In genomic region chr2:20365249-20365817, GRCh38 we compare ENCODE assay signal across 9 cellular contexts. TPM values are rescaled to one million over a fixed set of nuclear protein-coding genes. Genes with fewer than 3 reads are reported as not detected.
A peak's percentile ranks its signal among the peaks of the same experiment; 100 is the strongest.
DNase-seq lines count a peak whose midpoint lies in the region; ATAC-seq and TF ChIP-seq lines count a peak whose summit lies in the region.
"Had no signal": no experiment of that assay in that cellular context is flagged by ENCODE, and none has a peak within 500 bp of the region (broad histone marks: within the 10 kb centered on the region; RNA-seq: fewer than 3 reads in every experiment).

No MANE protein-coding gene starts in this region.

- H3K4me1 ChIP-seq in neural progenitor cell, result no peaks in the 10 kb centered on the region
- peaks cover 0 to 11% (median 3%) of the 10 kb centered on the region in 6 donors for H3K4me1 ChIP-seq in spleen

- peak overlapping the region; percentile 9 for H3K4me3 Mint-ChIP-seq in activated T-helper 2 cell treated with anti-CD3 and anti-CD28 coated beads, Interferon-gamma antibody, Interleukin-2, Interleukin-4, amounts not matched to agents 10 μg/mL and 5 μg/mL and 100 μg/mL, durations not matched to agents 14 hours and 24 hours and 36 hours (ENCODE audit: low read depth)
- peak overlapping the region in 1 of 2 donors; percentile 46 for H3K4me3 Mint-ChIP-seq in stimulated activated naive CD8-positive, alpha-beta T cell treated with anti-CD3 and anti-CD28 coated beads, Interleukin-15, amount 100 ng/mL, for 72 hours
- H3K4me3 Mint-ChIP-seq in neural progenitor cell, result no peak overlapping the region
- H3K4me3 Mint-ChIP-seq: neural crest cell had no signal

- H2AFZ ChIP-seq in neural progenitor cell (replicated peaks), result no peak overlapping the region

- TF ChIP-seq POLR2A in spleen (IDR thresholded peaks at IDR 0.05), result no peak

- H3K27ac ChIP-seq in neural progenitor cell (no peak overlapping the region), spleen (peak overlapping the region in 1 of 8 donors; percentile 5)

- no peaks in the 10 kb centered on the region for H3K36me3 ChIP-seq in neural progenitor cell
- H3K36me3 ChIP-seq in spleen, result no peaks in the 10 kb centered on the region

- 66 to 78% (median 71%) methylated on average over 7 of the region's 7 CpGs for WGBS in spleen, 5 donors

- no peaks in the 10 kb centered on the region for H3F3A ChIP-seq in neural progenitor cell (ENCODE audit: low read depth)

- ATAC-seq in GM19372 (IDR thresholded peaks at IDR 0.05; ENCODE audit: low read depth, unreplicated experiment) (peak; percentile 93), HG03196 (IDR thresholded peaks at IDR 0.05; ENCODE audit: unreplicated experiment) (peak; percentile 84), omental fat pad (ENCODE audit: low FRiP score) (no peak)
- ATAC-seq in stimulated activated naive CD8-positive, alpha-beta T cell treated with anti-CD3 and anti-CD28 coated beads, Interleukin-15, amount 100 ng/mL, for 72 hours, result peak; percentile 88

- DNase-seq in AG10803 (ENCODE audit: low read depth) (peak; percentile 67), neural progenitor cell (ENCODE audit: low spot score) (no peak), spleen (no peak), omental fat pad (ENCODE audit: low spot score) (no peak)
- peak; percentile 52 for DNase-seq in activated T-helper 2 cell treated with anti-CD3 and anti-CD28 coated beads, Interferon-gamma antibody, Interleukin-2, Interleukin-4, amounts not matched to agents 10 μg/mL and 5 μg/mL and 100 μg/mL, durations not matched to agents 14 hours and 24 hours and 36 hours (ENCODE audit: low spot score)
- DNase-seq in stimulated activated naive CD8-positive, alpha-beta T cell treated with anti-CD3 and anti-CD28 coated beads, Interleukin-15, amount 100 ng/mL, for 72 hours, result peak; percentile 38 to 73

- peaks cover 33% of the 10 kb centered on the region for H3K9me3 Mint-ChIP-seq in activated T-helper 2 cell treated with anti-CD3 and anti-CD28 coated beads, Interferon-gamma antibody, Interleukin-2, Interleukin-4, amounts not matched to agents 10 μg/mL and 5 μg/mL and 100 μg/mL, durations not matched to agents 14 hours and 24 hours and 36 hours
- H3K9me3 Mint-ChIP-seq in stimulated activated naive CD8-positive, alpha-beta T cell treated with anti-CD3 and anti-CD28 coated beads, Interleukin-15, amount 100 ng/mL, for 72 hours, result peaks cover 0 to 15% of the 10 kb centered on the region in 2 donors
- peaks cover 17% of the 10 kb centered on the region for H3K9me3 Mint-ChIP-seq in neural progenitor cell

- H3K4me3 ChIP-seq in AG10803 (ENCODE audit: low read length) (no peak overlapping the region), neural progenitor cell (no peak overlapping the region), spleen (no peak overlapping the region)

- H3K9ac ChIP-seq in neural progenitor cell, result no peak overlapping the region

- H3K27me3 Mint-ChIP-seq in activated T-helper 2 cell treated with anti-CD3 and anti-CD28 coated beads, Interferon-gamma antibody, Interleukin-2, Interleukin-4, amounts not matched to agents 10 μg/mL and 5 μg/mL and 100 μg/mL, durations not matched to agents 14 hours and 24 hours and 36 hours (ENCODE audit: low read depth), result peaks cover 4% of the 10 kb centered on the region
- peaks cover 17% of the 10 kb centered on the region for H3K27me3 Mint-ChIP-seq in stimulated activated naive CD8-positive, alpha-beta T cell treated with anti-CD3 and anti-CD28 coated beads, Interleukin-15, amount 100 ng/mL, for 72 hours
- H3K27me3 Mint-ChIP-seq in neural progenitor cell (ENCODE audit: insufficient read depth, low read depth), result peaks cover 13% of the 10 kb centered on the region

- TF ChIP-seq CTCF in AG10803 (conservative IDR thresholded peaks at IDR 0.05; ENCODE audit: low read length), result no peak
- TF ChIP-seq CTCF in neural progenitor cell (IDR thresholded peaks at IDR 0.05), result no peak
- no peak for TF ChIP-seq CTCF in spleen (IDR thresholded peaks at IDR 0.05 in 8 of 11, conservative IDR thresholded peaks at IDR 0.05 in 3 of 11)
- no peak for TF ChIP-seq CTCF in omental fat pad (IDR thresholded peaks at IDR 0.05)

- H3K79me2 ChIP-seq in neural progenitor cell (ENCODE audit: low read depth), result no peaks in the 10 kb centered on the region

- intact Hi-C loops in activated T-helper 2 cell treated with anti-CD3 and anti-CD28 coated beads, Interferon-gamma antibody, Interleukin-2, Interleukin-4, amounts not matched to agents 10 μg/mL and 5 μg/mL and 100 μg/mL, durations not matched to agents 14 hours and 24 hours and 36 hours (cut with micrococcal nuclease), result loop anchor here (1.0 to 5.0 kb wide), 5 partner anchors 14 to 463 kb away; partner anchors contain the start of gene TTC32
- intact Hi-C loops in spleen (cut with DNase I; ENCODE audit: low total_unique reads), result no loop called here

- peaks cover 25% of the 10 kb centered on the region for H3K4me1 Mint-ChIP-seq in activated T-helper 2 cell treated with anti-CD3 and anti-CD28 coated beads, Interferon-gamma antibody, Interleukin-2, Interleukin-4, amounts not matched to agents 10 μg/mL and 5 μg/mL and 100 μg/mL, durations not matched to agents 14 hours and 24 hours and 36 hours (ENCODE audit: low read depth)
- peaks cover 23% of the 10 kb centered on the region for H3K4me1 Mint-ChIP-seq in stimulated activated naive CD8-positive, alpha-beta T cell treated with anti-CD3 and anti-CD28 coated beads, Interleukin-15, amount 100 ng/mL, for 72 hours
- H3K4me1 Mint-ChIP-seq in neural progenitor cell, result peaks cover 6% of the 10 kb centered on the region
- H3K4me1 Mint-ChIP-seq: neural crest cell had no signal

- no peak overlapping the region for H3K4me2 ChIP-seq in neural progenitor cell

- H3K36me3 Mint-ChIP-seq in activated T-helper 2 cell treated with anti-CD3 and anti-CD28 coated beads, Interferon-gamma antibody, Interleukin-2, Interleukin-4, amounts not matched to agents 10 μg/mL and 5 μg/mL and 100 μg/mL, durations not matched to agents 14 hours and 24 hours and 36 hours (ENCODE audit: low read depth), result peaks cover 24% of the 10 kb centered on the region
- H3K36me3 Mint-ChIP-seq in neural progenitor cell, result no peaks in the 10 kb centered on the region

- H3K9me3 ChIP-seq in neural progenitor cell (ENCODE audit: low read depth) (no peaks in the 10 kb centered on the region), spleen (peaks cover 0 to 15% (median 4%) of the 10 kb centered on the region in 8 donors)

- no peaks in the 10 kb centered on the region for H3K27me3 ChIP-seq in neural progenitor cell
- H3K27me3 ChIP-seq in spleen (replicated peaks in 1 of 7), result no peaks in the 10 kb centered on the region

- H4K20me1 ChIP-seq in neural progenitor cell (ENCODE audit: low read depth), result no peaks in the 10 kb centered on the region

- peak overlapping the region; percentile 51 for H3K27ac Mint-ChIP-seq in activated T-helper 2 cell treated with anti-CD3 and anti-CD28 coated beads, Interferon-gamma antibody, Interleukin-2, Interleukin-4, amounts not matched to agents 10 μg/mL and 5 μg/mL and 100 μg/mL, durations not matched to agents 14 hours and 24 hours and 36 hours
- no peak overlapping the region for H3K27ac Mint-ChIP-seq in stimulated activated naive CD8-positive, alpha-beta T cell treated with anti-CD3 and anti-CD28 coated beads, Interleukin-15, amount 100 ng/mL, for 72 hours
- H3K27ac Mint-ChIP-seq in neural progenitor cell, result no peak overlapping the region

RNA-seq across cellular contexts. Expression of gene PUM2, which starts 14.7 kb away (rescaled TPM):
- 121 and 127 TPM in 2 replicates for total RNA-seq in activated T-helper 2 cell treated with anti-CD3 and anti-CD28 coated beads, Interferon-gamma antibody, Interleukin-2, Interleukin-4, amounts not matched to agents 10 μg/mL and 5 μg/mL and 100 μg/mL, durations not matched to agents 14 hours and 24 hours and 36 hours
- 88.4 and 91.1 TPM in 2 replicates for total RNA-seq in neural progenitor cell (ENCODE audit: low replicate concordance)
- 100 to 1,000 TPM in 4 of 7 donors, 10 to 100 TPM in 3; 82.5 to 137 (median 122) TPM for total RNA-seq in spleen
- polyA plus RNA-seq in spleen, result 10 to 100 TPM; 29.2 to 35.9 (median 30.1) TPM
- total RNA-seq in omental fat pad, result 10 to 100 TPM; 42.3 to 72.4 (median 57.8) TPM

Comparison
In these comparisons a context has a peak if more than half of its experiments do, and no peak if none do; other contexts are left out.
1. DNase-seq: peak in AG10803 (single experiment), activated T-helper 2 cell treated with anti-CD3 and anti-CD28 coated beads, Interferon-gamma antibody, Interleukin-2, Interleukin-4, amounts not matched to agents 10 μg/mL and 5 μg/mL and 100 μg/mL, durations not matched to agents 14 hours and 24 hours and 36 hours (single experiment) and stimulated activated naive CD8-positive, alpha-beta T cell treated with anti-CD3 and anti-CD28 coated beads, Interleukin-15, amount 100 ng/mL, for 72 hours (2 of 2); none in neural progenitor cell (single experiment), spleen (single experiment) and omental fat pad (single experiment).